In genomic region chr9:113409883-113410206, GRCh38 we compare ENCODE assay signal across 8 cellular contexts. TPM values are rescaled to one million over a fixed set of nuclear protein-coding genes. Genes with fewer than 3 reads are reported as not detected.
A peak's percentile ranks its signal among the peaks of the same experiment; 100 is the strongest.
DNase-seq lines count a peak whose midpoint lies in the region; ATAC-seq, FAIRE-seq and TF ChIP-seq lines count a peak whose summit lies in the region.

No MANE protein-coding gene starts in this region.

- FAIRE-seq in K562 (lab: Jason Lieb, UNC): no peak

- DNase-seq in K562 (ENCODE audit: extremely low read depth in 1 of 4, low spot score in 3 of 4) (no peak), mesendoderm (no peak), NCI-H345 (lab: John Stamatoyannopoulos, UW) (no peak), AG08395 (ENCODE audit: low spot score) (no peak), middle frontal gyrus (ENCODE audit: extremely low spot score, low spot score) (no peak)
- no peak for DNase-seq in activated CD4-positive, alpha-beta T cell treated with anti-CD3 and anti-CD28 coated beads for 48 hours

- intact Hi-C loops in K562 (cut with micrococcal nuclease): loop anchor here (5.0 to 10.0 kb wide), 2 partner anchors 135 to 848 kb away; partner anchors contain the start of genes CDC26 and PRPF4

- H3K36me3 ChIP-seq in K562 (ENCODE audit: control insufficient read depth, insufficient read depth, low read length) (peaks cover 29% of the 10 kb centered on the region), mesendoderm (ENCODE audit: control insufficient read depth, insufficient read depth, low read length) (peaks cover 9% of the 10 kb centered on the region)

- POLR2A ChIA-PET in K562 (lab: Yijun Ruan, JAX): interaction anchor here (0.6 to 3.4 kb wide), 24 partner anchors 9 to 245 kb away, joined by 3 to 43 read pairs (median 4); partner anchors contain the start of genes ALAD, CDC26 and WDR31

- TF ChIP-seq EP300 in K562 (IDR thresholded peaks at IDR 0.05; ENCODE audit: low read length): no peak

- H3K9ac ChIP-seq in K562 (ENCODE audit: insufficient read depth in 1 of 2, low read depth in 2 of 2, low read length in 2 of 2): peak overlapping the region; percentile 99 to 100
- H3K9ac ChIP-seq in mesendoderm (ENCODE audit: low read length): peak overlapping the region; percentile 93

- H3K79me1 ChIP-seq in mesendoderm (ENCODE audit: low read length): peaks cover 7% of the 10 kb centered on the region

- H2BK15ac ChIP-seq in mesendoderm (replicated peaks; ENCODE audit: low read depth): no peak overlapping the region

- CTCF ChIA-PET in K562 (lab: Yijun Ruan, JAX; ENCODE audit: low intra/inter-chr PET ratio): no interaction called here

- no peak for TF ChIP-seq POLR2A in K562 (conservative IDR thresholded peaks at IDR 0.05)

- ATAC-seq in HG03175 (IDR thresholded peaks at IDR 0.05; ENCODE audit: unreplicated experiment): peak; percentile 18
- peak; percentile 38 for ATAC-seq in K562

- peak overlapping the region; percentile 23 for H2BK5ac ChIP-seq in mesendoderm (ENCODE audit: low read length)

- no peaks in the 10 kb centered on the region for H3K9me3 ChIP-seq in K562 (replicated peaks; ENCODE audit: control insufficient read depth, insufficient read depth, low read depth, low read length)

- H3K9me1 ChIP-seq in K562 (ENCODE audit: control insufficient read depth, insufficient read depth, low read length): no peaks in the 10 kb centered on the region

- BruUV-seq in K562 (replicated peaks; lab: Mats Ljungman, UMichigan): no TSS peak

- H3K27ac ChIP-seq in K562 (ENCODE audit: extremely low read depth, low read depth, low read length): peak overlapping the region; percentile 87
- peak overlapping the region; percentile 91 for H3K27ac ChIP-seq in mesendoderm (ENCODE audit: low read depth, low read length)

- H3K4me1 ChIP-seq in K562 (replicated peaks in 1 of 2; ENCODE audit: control insufficient read depth in 2 of 2, insufficient read depth in 2 of 2, low read length in 2 of 2) (peaks cover 12 to 22% of the 10 kb centered on the region in 2 experiments; a peak in 4 of 5 replicates), mesendoderm (ENCODE audit: control insufficient read depth, low read depth, low read length) (peaks cover 2% of the 10 kb centered on the region)

- peak overlapping the region; percentile 3 for H3K18ac ChIP-seq in mesendoderm (ENCODE audit: low read length)

- in situ Hi-C loops in K562 (cut with MboI): loop anchor here (5.0 kb wide), 1 partner anchor 108 kb away; the partner anchor contains the start of gene RNF183

- H3K4ac ChIP-seq in mesendoderm (ENCODE audit: low read depth, low read length): peak overlapping the region; percentile 19

- H3K4me3 ChIP-seq in GM12875 (ENCODE audit: low read depth, low read length): peak overlapping the region; percentile 91
- H3K4me3 ChIP-seq in K562: peak overlapping the region; percentile 88
- H3K4me3 ChIP-seq in mesendoderm (ENCODE audit: low read length): peak overlapping the region; percentile 41

- peak overlapping the region; percentile 98 for H3K4me2 ChIP-seq in K562 (ENCODE audit: insufficient read depth, low read length)
- peak overlapping the region; percentile 99 for H3K4me2 ChIP-seq in mesendoderm (ENCODE audit: low read length)

- H2AK5ac ChIP-seq in mesendoderm (ENCODE audit: low read length): no peak overlapping the region

- no peaks in the 10 kb centered on the region for H4K20me1 ChIP-seq in K562 (replicated peaks; ENCODE audit: control insufficient read depth, insufficient read depth, low read length)

- H3K27me3 ChIP-seq in K562 (ENCODE audit: control insufficient read depth in 2 of 2, insufficient read depth in 2 of 2, low read length in 2 of 2) (no peaks in the 10 kb centered on the region), mesendoderm (ENCODE audit: insufficient read depth, low read length, poor library complexity) (no peaks in the 10 kb centered on the region)

- no peak overlapping the region for H4K8ac ChIP-seq in mesendoderm (ENCODE audit: low read depth, low read length)

- no peak overlapping the region for H2BK120ac ChIP-seq in mesendoderm (ENCODE audit: low read depth, low read length)

- H2AFZ ChIP-seq in K562 (ENCODE audit: low read depth, low read length): peak overlapping the region; percentile 92

- peaks cover 24% of the 10 kb centered on the region for H3K79me2 ChIP-seq in K562 (ENCODE audit: control insufficient read depth, insufficient read depth, low read length)
- H3K79me2 ChIP-seq in mesendoderm (ENCODE audit: control insufficient read depth, insufficient read depth, low read length): peaks cover 17% of the 10 kb centered on the region

- H3K56ac ChIP-seq in mesendoderm (ENCODE audit: low read length): peak overlapping the region; percentile 99

- H3K23ac ChIP-seq in mesendoderm (ENCODE audit: low read length): peak overlapping the region; percentile 91

- TF ChIP-seq CTCF in GM12875 (IDR thresholded peaks at IDR 0.05; ENCODE audit: borderline replicate concordance, insufficient read depth, low read depth, low read length) (no peak), K562 (IDR thresholded peaks at IDR 0.05 in 2 of 3, conservative IDR thresholded peaks at IDR 0.05 in 1 of 3; ENCODE audit: insufficient read depth in 2 of 3, low read depth in 1 of 3, low read length in 3 of 3) (0 out of 6 replicates have a peak, but pooled peaks of 1 of the 3 experiments have one; percentile 9)

- no peak overlapping the region for H4K5ac ChIP-seq in mesendoderm (ENCODE audit: low read length)

- no peak for TF ChIP-seq RAD21 in K562 (CRISPR knock-in tag; conservative IDR thresholded peaks at IDR 0.05 in 1 of 2, IDR thresholded peaks at IDR 0.05 in 1 of 2)

- under 1% methylated on average over 19 of the region's 20 CpGs for WGBS in K562 (ENCODE audit: insufficient coverage, low coverage, missing lambda C conversion rate)
- WGBS in mesendoderm (ENCODE audit: extremely low coverage, insufficient coverage, low lambda C conversion rate): no CpG with 5 or more reads among the region's 20 CpGs

RNA-seq across cellular contexts. Expression of gene POLE3, which starts 0.6 kb away (rescaled TPM):
- 30.9 and 38.3 TPM in 2 replicates for total RNA-seq in K562 (2011; cell fraction: chromatin; rRNA removed; ENCODE audit: low replicate concordance)
- 28.6 and 39.2 TPM in 2 replicates for total RNA-seq in K562 (2011; cell fraction: nucleolus; rRNA removed)
- 44.4 and 64.5 TPM in 2 replicates for total RNA-seq in K562 (2011; cell fraction: nucleoplasm; rRNA removed)
- total RNA-seq in K562 (2014; rRNA removed) (96.6 and 116 TPM in 2 replicates), K562 (2014; rRNA removed; fragmentation: Illumina TruSeq; extraction: Trizol) (124 and 137 TPM in 2 replicates), K562 (2015; rRNA removed; fragmentation: Illumina TruSeq; extraction: Trizol) (148 and 155 TPM in 2 replicates), K562 (2021) (91.5 and 95.7 TPM in 2 replicates)
- polyA plus RNA-seq in K562 (2011; rRNA removed) (116 and 163 TPM in 2 replicates), K562 (2014; fragmentation: Illumina TruSeq; extraction: Trizol) (159 and 179 TPM in 2 replicates), K562 (2014; fragmentation: Nextera tagmentation; extraction: Ambion mirVana) (100 to 1,000 TPM in 1 of 2 experiments, 10 to 100 TPM in 1; 52.6 to 110 TPM), K562 (2014; rRNA removed) (102 and 115 TPM in 2 replicates)
- 85.5 and 134 TPM in 2 replicates for polyA plus RNA-seq in K562 (2011; cell fraction: cytosol; rRNA removed)
- polyA plus RNA-seq in K562 (2011; cell fraction: nucleus; rRNA removed): 69.3 and 73.0 TPM in 2 replicates
- 75.7 and 93.0 TPM in 2 replicates for polyA plus RNA-seq in K562 (2012)
- 78.4 and 89.9 TPM in 2 replicates for polyA minus RNA-seq in K562 (2011; rRNA and poly(A)+ RNA removed)
- 24.5 and 35.2 TPM in 2 replicates for polyA minus RNA-seq in K562 (2011; cell fraction: cytosol; rRNA and poly(A)+ RNA removed)
- 11.8 and 21.7 TPM in 2 replicates for polyA minus RNA-seq in K562 (2011; cell fraction: nucleus; rRNA and poly(A)+ RNA removed)
- 70.8 TPM for polyA plus RNA-seq in mesendoderm (2013, experiment 1 of 2)
- polyA plus RNA-seq in mesendoderm (2013, experiment 2 of 2): 70.9 TPM

RNA-seq across cellular contexts. Expression of gene C9orf43, which starts 0.7 kb away (rescaled TPM):
- total RNA-seq in K562 (2011; cell fraction: chromatin; rRNA removed; ENCODE audit: low replicate concordance): 0.81 and 1.0 TPM in 2 replicates
- total RNA-seq in K562 (2011; cell fraction: nucleolus; rRNA removed): 0.66 and 0.83 TPM in 2 replicates
- 1.4 and 3.1 TPM in 2 replicates for total RNA-seq in K562 (2011; cell fraction: nucleoplasm; rRNA removed)
- 0.27 and 0.49 TPM in 2 replicates for total RNA-seq in K562 (2014; rRNA removed)
- 0.29 and 0.33 TPM in 2 replicates for total RNA-seq in K562 (2014; rRNA removed; fragmentation: Illumina TruSeq; extraction: Trizol)
- 0.38 and 0.58 TPM in 2 replicates for total RNA-seq in K562 (2015; rRNA removed; fragmentation: Illumina TruSeq; extraction: Trizol)
- 0.27 and 0.63 TPM in 2 replicates for total RNA-seq in K562 (2021)
- polyA plus RNA-seq in K562 (2011; rRNA removed): 0.19 and 0.33 TPM in 2 replicates
- 0.12 and 0.27 TPM in 2 replicates for polyA plus RNA-seq in K562 (2011; cell fraction: cytosol; rRNA removed)
- 0.18 and 0.32 TPM in 2 replicates for polyA plus RNA-seq in K562 (2011; cell fraction: nucleus; rRNA removed)
- polyA plus RNA-seq in K562 (2012): 0.18 and 0.44 TPM in 2 replicates
- 0.28 and 0.48 TPM in 2 replicates for polyA plus RNA-seq in K562 (2014; fragmentation: Illumina TruSeq; extraction: Trizol)
- polyA plus RNA-seq in K562 (2014; fragmentation: Nextera tagmentation; extraction: Ambion mirVana): under 1 TPM; 0.21 to 0.31 TPM
- polyA plus RNA-seq in K562 (2014; rRNA removed): 0.45 and 1.1 TPM in 2 replicates
- 0.72 and 0.74 TPM in 2 replicates for polyA minus RNA-seq in K562 (2011; rRNA and poly(A)+ RNA removed)
- polyA minus RNA-seq in K562 (2011; cell fraction: cytosol; rRNA and poly(A)+ RNA removed): not detected in 2 replicates
- polyA minus RNA-seq in K562 (2011; cell fraction: nucleus; rRNA and poly(A)+ RNA removed): 0.81 and 0.89 TPM in 2 replicates
- polyA plus RNA-seq in mesendoderm (2013, experiment 1 of 2): 0.49 TPM
- 0.74 TPM for polyA plus RNA-seq in mesendoderm (2013, experiment 2 of 2)

RNA-seq across cellular contexts. Expression of gene ALAD, which starts 8.8 kb away (rescaled TPM):
- total RNA-seq in K562 (2011; cell fraction: chromatin; rRNA removed; ENCODE audit: low replicate concordance): 27.4 and 37.9 TPM in 2 replicates
- 14.2 and 19.7 TPM in 2 replicates for total RNA-seq in K562 (2011; cell fraction: nucleolus; rRNA removed)
- total RNA-seq in K562 (2011; cell fraction: nucleoplasm; rRNA removed): 22.7 and 30.5 TPM in 2 replicates
- total RNA-seq in K562 (2014; rRNA removed) (6.8 and 7.4 TPM in 2 replicates), K562 (2014; rRNA removed; fragmentation: Illumina TruSeq; extraction: Trizol) (5.6 and 6.5 TPM in 2 replicates), K562 (2015; rRNA removed; fragmentation: Illumina TruSeq; extraction: Trizol) (10.8 and 11.4 TPM in 2 replicates), K562 (2021) (10.8 and 11.4 TPM in 2 replicates)
- polyA plus RNA-seq in K562 (2011; rRNA removed) (6.1 and 7.4 TPM in 2 replicates), K562 (2014; fragmentation: Illumina TruSeq; extraction: Trizol) (12.7 and 12.8 TPM in 2 replicates), K562 (2014; fragmentation: Nextera tagmentation; extraction: Ambion mirVana) (1 to 10 TPM; 1.3 to 2.3 TPM), K562 (2014; rRNA removed) (9.8 and 10.5 TPM in 2 replicates)
- 4.6 and 4.7 TPM in 2 replicates for polyA plus RNA-seq in K562 (2011; cell fraction: cytosol; rRNA removed)
- polyA plus RNA-seq in K562 (2011; cell fraction: nucleus; rRNA removed): 24.7 and 38.2 TPM in 2 replicates
- polyA plus RNA-seq in K562 (2012): 17.4 and 28.3 TPM in 2 replicates
- 5.9 and 6.0 TPM in 2 replicates for polyA minus RNA-seq in K562 (2011; rRNA and poly(A)+ RNA removed)
- polyA minus RNA-seq in K562 (2011; cell fraction: cytosol; rRNA and poly(A)+ RNA removed): 2.7 and 3.3 TPM in 2 replicates
- polyA minus RNA-seq in K562 (2011; cell fraction: nucleus; rRNA and poly(A)+ RNA removed): 10.2 and 13.0 TPM in 2 replicates
- 8.1 TPM for polyA plus RNA-seq in mesendoderm (2013, experiment 1 of 2)
- 8.3 TPM for polyA plus RNA-seq in mesendoderm (2013, experiment 2 of 2)

RNA-seq across cellular contexts. Expression of gene HDHD3, which starts 33.1 kb away (rescaled TPM):
- 7.1 and 22.9 TPM in 2 replicates for total RNA-seq in K562 (2011; cell fraction: chromatin; rRNA removed; ENCODE audit: low replicate concordance)
- 30.4 and 30.7 TPM in 2 replicates for total RNA-seq in K562 (2011; cell fraction: nucleolus; rRNA removed)
- 16.3 and 16.9 TPM in 2 replicates for total RNA-seq in K562 (2011; cell fraction: nucleoplasm; rRNA removed)
- 13.8 and 20.4 TPM in 2 replicates for total RNA-seq in K562 (2014; rRNA removed)
- total RNA-seq in K562 (2014; rRNA removed; fragmentation: Illumina TruSeq; extraction: Trizol): 4.4 and 5.0 TPM in 2 replicates
- total RNA-seq in K562 (2015; rRNA removed; fragmentation: Illumina TruSeq; extraction: Trizol): 12.5 and 14.4 TPM in 2 replicates
- total RNA-seq in K562 (2021): 15.7 TPM in 2 replicates
- 10.7 and 10.9 TPM in 2 replicates for polyA plus RNA-seq in K562 (2011; rRNA removed)
- polyA plus RNA-seq in K562 (2011; cell fraction: cytosol; rRNA removed): 12.8 and 21.8 TPM in 2 replicates
- polyA plus RNA-seq in K562 (2011; cell fraction: nucleus; rRNA removed): 9.5 and 19.5 TPM in 2 replicates
- polyA plus RNA-seq in K562 (2012): 14.3 and 24.3 TPM in 2 replicates
- polyA plus RNA-seq in K562 (2014; fragmentation: Illumina TruSeq; extraction: Trizol): 10.1 and 12.9 TPM in 2 replicates
- 1 to 10 TPM; 1.1 to 2.0 TPM for polyA plus RNA-seq in K562 (2014; fragmentation: Nextera tagmentation; extraction: Ambion mirVana)
- polyA plus RNA-seq in K562 (2014; rRNA removed): 19.1 and 22.7 TPM in 2 replicates
- 4.6 TPM in 2 replicates for polyA minus RNA-seq in K562 (2011; rRNA and poly(A)+ RNA removed)
- 4.9 and 5.7 TPM in 2 replicates for polyA minus RNA-seq in K562 (2011; cell fraction: cytosol; rRNA and poly(A)+ RNA removed)
- polyA minus RNA-seq in K562 (2011; cell fraction: nucleus; rRNA and poly(A)+ RNA removed): 8.2 and 13.1 TPM in 2 replicates
- 4.3 TPM for polyA plus RNA-seq in mesendoderm (2013, experiment 1 of 2)
- polyA plus RNA-seq in mesendoderm (2013, experiment 2 of 2): 4.4 TPM

RNA-seq across cellular contexts. Expression of gene RGS3, which starts 53.7 kb away (rescaled TPM):
- 1.8 and 5.3 TPM in 2 replicates for total RNA-seq in K562 (2011; cell fraction: chromatin; rRNA removed; ENCODE audit: low replicate concordance)
- total RNA-seq in K562 (2011; cell fraction: nucleolus; rRNA removed): 3.2 and 3.3 TPM in 2 replicates
- 2.8 and 3.2 TPM in 2 replicates for total RNA-seq in K562 (2011; cell fraction: nucleoplasm; rRNA removed)
- total RNA-seq in K562 (2014; rRNA removed): 2.2 and 3.1 TPM in 2 replicates
- total RNA-seq in K562 (2014; rRNA removed; fragmentation: Illumina TruSeq; extraction: Trizol): 0.95 and 1.1 TPM in 2 replicates
- total RNA-seq in K562 (2015; rRNA removed; fragmentation: Illumina TruSeq; extraction: Trizol): 0.79 and 0.83 TPM in 2 replicates
- total RNA-seq in K562 (2021): 2.9 and 3.0 TPM in 2 replicates
- polyA plus RNA-seq in K562 (2011; rRNA removed): 0.65 and 0.67 TPM in 2 replicates
- polyA plus RNA-seq in K562 (2011; cell fraction: cytosol; rRNA removed): 0.66 and 0.88 TPM in 2 replicates
- 0.83 and 2.0 TPM in 2 replicates for polyA plus RNA-seq in K562 (2011; cell fraction: nucleus; rRNA removed)
- 1.9 and 18.5 TPM in 2 replicates for polyA plus RNA-seq in K562 (2012)
- 2.1 TPM in 2 replicates for polyA plus RNA-seq in K562 (2014; fragmentation: Illumina TruSeq; extraction: Trizol)
- under 1 TPM; 0.08 to 0.15 TPM for polyA plus RNA-seq in K562 (2014; fragmentation: Nextera tagmentation; extraction: Ambion mirVana)
- 1.7 TPM in 2 replicates for polyA plus RNA-seq in K562 (2014; rRNA removed)
- polyA minus RNA-seq in K562 (2011; rRNA and poly(A)+ RNA removed): 0.27 and 0.81 TPM in 2 replicates
- polyA minus RNA-seq in K562 (2011; cell fraction: cytosol; rRNA and poly(A)+ RNA removed): 0.95 and 2.0 TPM in 2 replicates
- 1.4 and 1.9 TPM in 2 replicates for polyA minus RNA-seq in K562 (2011; cell fraction: nucleus; rRNA and poly(A)+ RNA removed)
- 13.4 TPM for polyA plus RNA-seq in mesendoderm (2013, experiment 1 of 2)
- polyA plus RNA-seq in mesendoderm (2013, experiment 2 of 2): 13.5 TPM

Comparison
In these comparisons a context has a peak if more than half of its experiments do, and no peak if none do; other contexts are left out.
1. H3K4me3 ChIP-seq: peak in every context shown above with its lines; median percentile 91 in GM12875; 88 in K562; 41 in mesendoderm.